27 cellular contexts compared by ENCODE assay signal in genomic region chr20:37424062-37424851, GRCh38.
"Had no signal": no experiment of that assay in that cellular context is flagged by ENCODE, and none has a peak within 500 bp of the region (broad histone marks: within the 10 kb centered on the region; RNA-seq: fewer than 3 reads in every experiment).

No MANE protein-coding gene starts in this region.

- H3K9me3 Mint-ChIP-seq: immature natural killer cell; mesothelial cell of epicardium; naive B cell; natural killer cell; nephron progenitor cell; stimulated activated effector memory CD8-positive, alpha-beta T cell treated with anti-CD3 and anti-CD28 coated beads, Interleukin-12 subunit alpha, Interleukin-12 subunit beta, amount 100 ng/mL, for 72 hours; stimulated activated naive CD8-positive, alpha-beta T cell treated with anti-CD3 and anti-CD28 coated beads, Interleukin-15, Interleukin-2, amounts not matched to agents 100 ng/mL and 50 ng/mL, for 24 hours had no signal

- H3K27ac ChIP-seq: left lung, lower lobe of right lung, parathyroid adenoma, sigmoid colon, spleen, suprapubic skin, thoracic aorta, tibial artery, upper lobe of right lung had no signal

- H3K79me2 ChIP-seq: parathyroid adenoma had no signal

- H2AFZ ChIP-seq: parathyroid adenoma had no signal

- H3K9me3 ChIP-seq: left lung, lower lobe of right lung, sigmoid colon, spleen, suprapubic skin, thoracic aorta, tibial artery, upper lobe of right lung had no signal

- H3K36me3 ChIP-seq: left lung, lower lobe of right lung, sigmoid colon, spleen, suprapubic skin, thoracic aorta, tibial artery, upper lobe of right lung had no signal

- DNase-seq: hypothalamus; immature natural killer cell; kidney; left colon; left lung; lower lobe of right lung; mesendoderm; naive B cell; natural killer cell; nephron progenitor cell; nucleus accumbens; retina; right cardiac atrium; sigmoid colon; small intestine; spleen; stimulated activated CD4-positive, alpha-beta T cell treated with anti-CD3 and anti-CD28 coated beads, Interleukin-4, amount 100 ng/mL, for 24 hours; stimulated activated naive CD4-positive, alpha-beta T cell; tibial artery; trophoblast cell; upper lobe of right lung had no signal

- H3K4me3 ChIP-seq: left lung, lower lobe of right lung, sigmoid colon, spleen, suprapubic skin, thoracic aorta, tibial artery, upper lobe of right lung had no signal

- H3K36me3 Mint-ChIP-seq: mesothelial cell of epicardium; naive B cell; natural killer cell; stimulated activated effector memory CD8-positive, alpha-beta T cell treated with anti-CD3 and anti-CD28 coated beads, Interleukin-12 subunit alpha, Interleukin-12 subunit beta, amount 100 ng/mL, for 72 hours had no signal

- H3K9ac ChIP-seq: parathyroid adenoma had no signal

- ATAC-seq: left colon; left lung; lower lobe of right lung; natural killer cell; right cardiac atrium; stimulated activated effector memory CD8-positive, alpha-beta T cell treated with anti-CD3 and anti-CD28 coated beads, Interleukin-12 subunit alpha, Interleukin-12 subunit beta, amount 100 ng/mL, for 72 hours; upper lobe of right lung had no signal

- H3K4me1 ChIP-seq: left lung, lower lobe of right lung, parathyroid adenoma, sigmoid colon, spleen, suprapubic skin, tibial artery, upper lobe of right lung had no signal

- H3K4me3 Mint-ChIP-seq: immature natural killer cell; mesothelial cell of epicardium; naive B cell; natural killer cell; nephron progenitor cell; stimulated activated effector memory CD8-positive, alpha-beta T cell treated with anti-CD3 and anti-CD28 coated beads, Interleukin-12 subunit alpha, Interleukin-12 subunit beta, amount 100 ng/mL, for 72 hours; stimulated activated naive CD8-positive, alpha-beta T cell treated with anti-CD3 and anti-CD28 coated beads, Interleukin-15, Interleukin-2, amounts not matched to agents 100 ng/mL and 50 ng/mL, for 24 hours had no signal

- H3K4me1 Mint-ChIP-seq: immature natural killer cell; natural killer cell; nephron progenitor cell; stimulated activated effector memory CD8-positive, alpha-beta T cell treated with anti-CD3 and anti-CD28 coated beads, Interleukin-12 subunit alpha, Interleukin-12 subunit beta, amount 100 ng/mL, for 72 hours had no signal

- H3K27ac Mint-ChIP-seq: immature natural killer cell; mesothelial cell of epicardium; natural killer cell; nephron progenitor cell; stimulated activated effector memory CD8-positive, alpha-beta T cell treated with anti-CD3 and anti-CD28 coated beads, Interleukin-12 subunit alpha, Interleukin-12 subunit beta, amount 100 ng/mL, for 72 hours; stimulated activated naive CD8-positive, alpha-beta T cell treated with anti-CD3 and anti-CD28 coated beads, Interleukin-15, Interleukin-2, amounts not matched to agents 100 ng/mL and 50 ng/mL, for 24 hours had no signal
